Comparison of ENCODE assay signal across 8 cellular contexts in the genomic region with DNA sequence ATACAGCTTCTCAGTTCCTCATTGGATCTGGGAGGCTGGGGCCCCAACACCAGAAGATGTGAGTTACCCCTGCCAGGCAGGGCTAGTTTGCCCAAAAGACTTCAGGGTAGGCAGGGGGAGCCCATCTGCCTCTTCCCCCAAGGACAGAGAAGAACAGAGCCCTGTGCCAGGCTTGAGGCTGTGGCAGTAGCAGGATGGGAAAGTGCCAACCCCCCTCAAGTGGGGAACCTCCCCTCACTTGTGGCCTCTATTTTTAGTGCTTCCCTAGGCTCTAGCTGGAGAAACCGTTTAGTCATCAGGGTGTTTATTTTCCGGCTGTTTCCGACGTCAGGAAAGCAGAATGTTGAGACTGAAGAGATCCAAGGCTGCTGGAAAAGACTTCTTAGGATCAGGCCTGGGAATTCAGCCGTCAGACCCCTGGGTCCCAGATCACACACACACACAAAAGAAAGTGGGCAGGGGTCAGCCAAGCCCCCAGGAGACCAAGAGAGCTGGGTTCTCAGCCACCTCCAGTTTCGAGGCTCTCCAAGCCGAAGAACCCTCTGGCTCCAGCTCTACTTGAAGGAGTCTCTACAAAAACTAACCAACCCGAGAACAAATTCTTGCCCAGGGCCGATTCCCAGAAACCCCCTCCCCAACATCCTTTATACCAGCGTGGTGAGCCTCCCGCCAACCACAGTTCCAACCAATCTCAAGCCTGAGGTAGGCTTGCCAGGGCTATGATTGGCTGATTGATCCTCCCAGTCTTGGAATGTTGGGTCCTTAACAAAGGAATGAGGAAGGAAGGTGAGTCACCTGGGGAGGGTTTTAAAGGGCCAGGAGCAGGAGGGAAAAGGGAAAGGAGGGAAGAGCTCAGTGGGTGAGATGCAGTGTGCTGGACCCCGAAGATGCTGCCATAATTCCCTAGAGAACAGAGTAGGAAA. TPM values are rescaled to one million over a fixed set of nuclear protein-coding genes. Genes with fewer than 3 reads are reported as not detected.
DNase-seq lines count a peak whose midpoint lies in the region; ATAC-seq and TF ChIP-seq lines count a peak whose summit lies in the region.

No MANE protein-coding gene starts in this region.

- no peaks in the 10 kb centered on the region for H3K36me3 ChIP-seq in ACC112 (ENCODE audit: insufficient read depth, low read length)
- H3K36me3 ChIP-seq in HEK293 (ENCODE audit: control insufficient read depth in 2 of 2, insufficient read depth in 1 of 2, low read length in 2 of 2): no peaks in the 10 kb centered on the region
- no peaks in the 10 kb centered on the region for H3K36me3 ChIP-seq in upper lobe of left lung

- peak; percentile 29 to 73 for ATAC-seq in upper lobe of left lung (ENCODE audit: low FRiP score in 2 of 2)
- no peak for ATAC-seq in GM19351 (IDR thresholded peaks at IDR 0.05; ENCODE audit: unreplicated experiment)

- H3K4me3 Mint-ChIP-seq in mesothelial cell of epicardium: no peak overlapping the region

- CTCF ChIA-PET in HEK293 (lab: Yijun Ruan, JAX): interaction anchor here (1.6 to 3.4 kb wide), 2 partner anchors 12 to 45 kb away, joined by 9 to 14 read pairs; no protein-coding TSS in a partner anchor

- peak; percentile 34 to 79 (median 55) for TF ChIP-seq POLR2A in upper lobe of left lung (IDR thresholded peaks at IDR 0.05)

- no peaks in the 10 kb centered on the region for H3K9me3 Mint-ChIP-seq in mesothelial cell of epicardium

- H3K4me1 ChIP-seq in ACC112 (ENCODE audit: control insufficient read depth, insufficient read depth, low read length, unreplicated experiment) (peaks cover 54% of the 10 kb centered on the region), HEK293 (ENCODE audit: control insufficient read depth, insufficient read depth, low read length) (peaks cover 7% of the 10 kb centered on the region), upper lobe of left lung (peaks cover 47 to 70% (median 57%) of the 10 kb centered on the region in 4 donors)

- peak overlapping the region; percentile 1 for H2AFZ ChIP-seq in ACC112 (ENCODE audit: low read length, unreplicated experiment)

- H3K27me3 Mint-ChIP-seq in mesothelial cell of epicardium (ENCODE audit: low read depth): no peaks in the 10 kb centered on the region

- POLR2A ChIA-PET in HEK293 (lab: Yijun Ruan, JAX): interaction anchor here (0.6 to 1.0 kb wide), 2 partner anchors 12 to 60 kb away, joined by 3 to 4 read pairs; no protein-coding TSS in a partner anchor

- peak in 2 of 4 donors; percentile 70 to 90 for TF ChIP-seq EP300 in upper lobe of left lung (IDR thresholded peaks at IDR 0.05)

- H3K27me3 ChIP-seq in ACC112 (ENCODE audit: insufficient read depth, low read length) (no peaks in the 10 kb centered on the region), upper lobe of left lung (no peaks in the 10 kb centered on the region)

- H3K79me2 ChIP-seq in ACC112 (ENCODE audit: control insufficient read depth, insufficient read depth, low read length, unreplicated experiment): peaks cover 25% of the 10 kb centered on the region

- 10 to 18% methylated on average over 7 to 12 of the region's 12 CpGs for WGBS in upper lobe of left lung, 2 donors

- H3K36me3 Mint-ChIP-seq in mesothelial cell of epicardium: no peaks in the 10 kb centered on the region

- TF ChIP-seq CTCF in HEK293 (tag by site-specific recombination; IDR thresholded peaks at IDR 0.05) (no peak), epithelial cell of proximal tubule (conservative IDR thresholded peaks at IDR 0.05; ENCODE audit: low read depth, low read length) (no peak), mesothelial cell of epicardium (IDR thresholded peaks at IDR 0.05; ENCODE audit: unreplicated experiment) (no peak), upper lobe of left lung (IDR thresholded peaks at IDR 0.05) (peak in 1 of 6 experiments; percentile 14)

- peak overlapping the region; percentile 63 for H3K4me3 ChIP-seq in ACC112 (ENCODE audit: low read depth, low read length)
- H3K4me3 ChIP-seq in HEK293 (ENCODE audit: low read depth, low read length): no peak overlapping the region
- peak overlapping the region; percentile 36 for H3K4me3 ChIP-seq in epithelial cell of proximal tubule (ENCODE audit: low read depth, low read length)
- peak overlapping the region in 3 of 4 donors; percentile 14 to 31 (median 22) for H3K4me3 ChIP-seq in upper lobe of left lung

- H3K9me3 ChIP-seq in HEK293 (ENCODE audit: control insufficient read depth, insufficient read depth, low read depth, low read length): no peaks in the 10 kb centered on the region
- H3K9me3 ChIP-seq in upper lobe of left lung: no peaks in the 10 kb centered on the region

- H3K27ac ChIP-seq in ACC112 (ENCODE audit: low read depth, low read length) (peak overlapping the region; percentile 98), HEK293 (ENCODE audit: extremely low read depth, low read depth, low read length) (no peak overlapping the region), upper lobe of left lung (peak overlapping the region; percentile 99 to 100 (median 100))

- peaks cover 56% of the 10 kb centered on the region for H3K4me1 Mint-ChIP-seq in mesothelial cell of epicardium

- DNase-seq in T1000 (lab: John Stamatoyannopoulos, UW) (peak; percentile 48), epithelial cell of proximal tubule (ENCODE audit: low read depth) (peak; percentile 78), mesothelial cell of epicardium (ENCODE audit: low spot score in 2 of 2, unreplicated experiment in 2 of 2) (peak in 1 of 2 experiments; percentile 54), upper lobe of left lung (peak in 1 of 2 donors; percentile 95), DMS79 (lab: John Stamatoyannopoulos, UW) (no peak)

- peak overlapping the region; percentile 99 for H3K27ac Mint-ChIP-seq in mesothelial cell of epicardium

TF ChIP-seq in HEK293, 187 proteins besides CTCF, POLR2A, EP300 and RAD21 (continues in another document):
- TF ChIP-seq, protein P1, sequence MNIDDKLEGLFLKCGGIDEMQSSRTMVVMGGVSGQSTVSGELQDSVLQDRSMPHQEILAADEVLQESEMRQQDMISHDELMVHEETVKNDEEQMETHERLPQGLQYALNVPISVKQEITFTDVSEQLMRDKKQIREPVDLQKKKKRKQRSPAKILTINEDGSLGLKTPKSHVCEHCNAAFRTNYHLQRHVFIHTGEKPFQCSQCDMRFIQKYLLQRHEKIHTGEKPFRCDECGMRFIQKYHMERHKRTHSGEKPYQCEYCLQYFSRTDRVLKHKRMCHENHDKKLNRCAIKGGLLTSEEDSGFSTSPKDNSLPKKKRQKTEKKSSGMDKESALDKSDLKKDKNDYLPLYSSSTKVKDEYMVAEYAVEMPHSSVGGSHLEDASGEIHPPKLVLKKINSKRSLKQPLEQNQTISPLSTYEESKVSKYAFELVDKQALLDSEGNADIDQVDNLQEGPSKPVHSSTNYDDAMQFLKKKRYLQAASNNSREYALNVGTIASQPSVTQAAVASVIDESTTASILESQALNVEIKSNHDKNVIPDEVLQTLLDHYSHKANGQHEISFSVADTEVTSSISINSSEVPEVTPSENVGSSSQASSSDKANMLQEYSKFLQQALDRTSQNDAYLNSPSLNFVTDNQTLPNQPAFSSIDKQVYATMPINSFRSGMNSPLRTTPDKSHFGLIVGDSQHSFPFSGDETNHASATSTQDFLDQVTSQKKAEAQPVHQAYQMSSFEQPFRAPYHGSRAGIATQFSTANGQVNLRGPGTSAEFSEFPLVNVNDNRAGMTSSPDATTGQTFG (tag by site-specific recombination; IDR thresholded peaks at IDR 0.05; ENCODE audit: borderline replicate concordance): no peak
- no peak for TF ChIP-seq ZNF48 (tag by site-specific recombination; IDR thresholded peaks at IDR 0.05)
- no peak for TF ChIP-seq ZNF610 (tag by site-specific recombination; IDR thresholded peaks at IDR 0.05; ENCODE audit: borderline replicate concordance)
- no peak for TF ChIP-seq SCRT2 (tag by site-specific recombination; IDR thresholded peaks at IDR 0.05)
- no peak for TF ChIP-seq ZNF391 (tag by site-specific recombination; IDR thresholded peaks at IDR 0.05; ENCODE audit: borderline replicate concordance, low read depth)
- no peak for TF ChIP-seq ZBTB17 (tag by site-specific recombination; IDR thresholded peaks at IDR 0.05)
- TF ChIP-seq ZNF311 (tag by site-specific recombination; IDR thresholded peaks at IDR 0.05; ENCODE audit: borderline replicate concordance): no peak
- TF ChIP-seq ZNF843 (tag by site-specific recombination; IDR thresholded peaks at IDR 0.05): no peak
- TF ChIP-seq ZNF302 (tag by site-specific recombination; IDR thresholded peaks at IDR 0.05; ENCODE audit: low read depth): no peak
- no peak for TF ChIP-seq ZNF133 (tag by site-specific recombination; IDR thresholded peaks at IDR 0.05)
- TF ChIP-seq, protein P2, sequence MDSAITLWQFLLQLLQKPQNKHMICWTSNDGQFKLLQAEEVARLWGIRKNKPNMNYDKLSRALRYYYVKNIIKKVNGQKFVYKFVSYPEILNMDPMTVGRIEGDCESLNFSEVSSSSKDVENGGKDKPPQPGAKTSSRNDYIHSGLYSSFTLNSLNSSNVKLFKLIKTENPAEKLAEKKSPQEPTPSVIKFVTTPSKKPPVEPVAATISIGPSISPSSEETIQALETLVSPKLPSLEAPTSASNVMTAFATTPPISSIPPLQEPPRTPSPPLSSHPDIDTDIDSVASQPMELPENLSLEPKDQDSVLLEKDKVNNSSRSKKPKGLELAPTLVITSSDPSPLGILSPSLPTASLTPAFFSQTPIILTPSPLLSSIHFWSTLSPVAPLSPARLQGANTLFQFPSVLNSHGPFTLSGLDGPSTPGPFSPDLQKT (IDR thresholded peaks at IDR 0.05; ENCODE audit: borderline replicate concordance, low read depth, low read length): no peak
- no peak for TF ChIP-seq ZNF23 (tag by site-specific recombination; IDR thresholded peaks at IDR 0.05; ENCODE audit: borderline replicate concordance)
- no peak for TF ChIP-seq GFI1B (tag by site-specific recombination; IDR thresholded peaks at IDR 0.05)
- TF ChIP-seq ZNF335 (tag by site-specific recombination; conservative IDR thresholded peaks at IDR 0.05): peak; percentile 52
- no peak for TF ChIP-seq TCF7L2 (IDR thresholded peaks at IDR 0.05; ENCODE audit: borderline replicate concordance, low read depth, low read length)
- no peak for TF ChIP-seq ZNF169 (tag by site-specific recombination; IDR thresholded peaks at IDR 0.05)
- TF ChIP-seq ZNF629 (tag by site-specific recombination; IDR thresholded peaks at IDR 0.05): no peak
- TF ChIP-seq ZNF426 (tag by site-specific recombination; IDR thresholded peaks at IDR 0.05): no peak
- no peak for TF ChIP-seq ZNF529 (tag by site-specific recombination; IDR thresholded peaks at IDR 0.05; ENCODE audit: insufficient replicate concordance)
- TF ChIP-seq ZSCAN23 (tag by site-specific recombination; IDR thresholded peaks at IDR 0.05): no peak

RNA-seq across cellular contexts. Expression of a gene that starts 2.4 kb away (rescaled TPM):
- total RNA-seq in epithelial cell of proximal tubule (10.6 and 10.7 TPM in 2 replicates), mesothelial cell of epicardium (37.4 to 40.9 TPM (median 37.8 TPM) in 3 replicates), upper lobe of left lung (100 to 1,000 TPM in 2 of 6 donors, 10 to 100 TPM in 4; 42.7 to 146 (median 58.7) TPM)
